Comparison of ENCODE assay signal across 18 cellular contexts in the genomic region with DNA sequence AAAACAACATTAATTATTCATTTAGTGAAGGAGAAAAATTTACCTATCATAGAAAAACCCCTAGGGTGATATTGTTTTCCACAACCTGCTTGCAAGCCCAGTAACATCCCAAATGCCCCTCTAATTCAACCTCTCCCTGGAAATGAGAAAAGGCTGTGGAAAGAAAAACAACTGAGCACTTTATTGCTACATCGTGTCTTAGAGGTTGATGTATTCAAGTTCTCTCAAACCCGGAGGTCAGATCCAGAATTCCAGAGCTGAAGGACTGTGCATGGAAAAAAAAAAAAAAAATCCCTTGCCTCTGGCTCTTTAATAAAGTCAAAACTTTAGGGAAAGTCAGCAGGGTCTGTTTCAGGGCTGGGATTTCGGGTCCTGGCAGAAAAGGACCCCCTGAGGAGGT.
DNase-seq lines count a peak whose midpoint lies in the region; ATAC-seq and TF ChIP-seq lines count a peak whose summit lies in the region.
"Had no signal": no experiment of that assay in that cellular context is flagged by ENCODE, and none has a peak within 500 bp of the region (broad histone marks: within the 10 kb centered on the region; RNA-seq: fewer than 3 reads in every experiment).

No MANE protein-coding gene starts in this region.

- no peaks in the 10 kb centered on the region for H4K20me1 ChIP-seq in neural progenitor cell (ENCODE audit: low read depth)

- H3K9me3 ChIP-seq in heart left ventricle: no peaks in the 10 kb centered on the region
- H3K9me3 ChIP-seq in right atrium auricular region: no peaks in the 10 kb centered on the region
- H3K9me3 ChIP-seq in neural progenitor cell (ENCODE audit: low read depth): no peaks in the 10 kb centered on the region
- H3K9me3 ChIP-seq: HAP-1 had no signal

- TF ChIP-seq POLR2A in heart left ventricle (IDR thresholded peaks at IDR 0.05): no peak

- no peak overlapping the region for H2AFZ ChIP-seq in neural progenitor cell (replicated peaks)
- H2AFZ ChIP-seq: GM23248 had no signal

- H3K27me3 ChIP-seq in heart left ventricle: no peaks in the 10 kb centered on the region
- H3K27me3 ChIP-seq in right atrium auricular region: no peaks in the 10 kb centered on the region
- H3K27me3 ChIP-seq in neural progenitor cell: no peaks in the 10 kb centered on the region

- H3K4me3 ChIP-seq in heart left ventricle: no peak overlapping the region
- no peak overlapping the region for H3K4me3 ChIP-seq in right atrium auricular region
- H3K4me3 ChIP-seq in neural progenitor cell: no peak overlapping the region
- H3K4me3 ChIP-seq: GM23248, HAP-1 had no signal

- TF ChIP-seq CTCF in heart left ventricle (IDR thresholded peaks at IDR 0.05) (no peak), right atrium auricular region (IDR thresholded peaks at IDR 0.05) (no peak), neural progenitor cell (IDR thresholded peaks at IDR 0.05) (no peak), type B pancreatic cell (conservative IDR thresholded peaks at IDR 0.05) (no peak)

- intact Hi-C loops in heart left ventricle (cut with DNase I): loop anchor here in 2 of 10 donors (10.0 kb wide), 1 partner anchor 360 kb away; no protein-coding TSS in a partner anchor
- intact Hi-C loops in Right ventricle myocardium inferior (cut with DNase I): no loop called here

- H3K4me2 ChIP-seq in neural progenitor cell: peak overlapping the region; percentile 11

- H3K4me1 ChIP-seq in heart left ventricle: peaks cover 0 to 56% (median 31%) of the 10 kb centered on the region in 12 donors
- peaks cover 0 to 25% of the 10 kb centered on the region in 2 donors for H3K4me1 ChIP-seq in right atrium auricular region
- peaks cover 10% of the 10 kb centered on the region for H3K4me1 ChIP-seq in neural progenitor cell
- H3K4me1 ChIP-seq: HAP-1 had no signal

- H3K4me1 Mint-ChIP-seq in neural progenitor cell (peaks cover 14% of the 10 kb centered on the region), type B pancreatic cell (ENCODE audit: unreplicated experiment) (peaks cover 20% of the 10 kb centered on the region)
- H3K4me1 Mint-ChIP-seq: B cell had no signal

- H3K4me3 Mint-ChIP-seq in neural progenitor cell (no peak overlapping the region), type B pancreatic cell (no peak overlapping the region)
- H3K4me3 Mint-ChIP-seq: B cell had no signal

- H3K9ac ChIP-seq in neural progenitor cell: no peak overlapping the region
- H3K9ac ChIP-seq: GM23248 had no signal

- DNase-seq in heart left ventricle (no peak), Right ventricle myocardium inferior (ENCODE audit: missing footprints) (no peak), right atrium auricular region (ENCODE audit: low spot score) (no peak), neural progenitor cell (ENCODE audit: low spot score) (no peak), type B pancreatic cell (ENCODE audit: extremely low spot score, unreplicated experiment) (no peak), NCI-H82 (lab: John Stamatoyannopoulos, UW) (no peak), NCI-H1105 treated with DMSO at 0.1 percent for 48 hours (lab: John Stamatoyannopoulos, UW) (no peak)
- DNase-seq: DMS153, GDM1, GM23248, NCI-H1105, NCI-H1694, NCI-H2081 treated with DMSO at 0.1 percent for 48 hours, NCI-H748 treated with DMSO at 0.1 percent for 48 hours, SHP77 had no signal

- H3F3A ChIP-seq in neural progenitor cell (ENCODE audit: low read depth): no peaks in the 10 kb centered on the region

- H3K9me3 Mint-ChIP-seq in neural progenitor cell (no peaks in the 10 kb centered on the region), type B pancreatic cell (peaks cover 3% of the 10 kb centered on the region)

- WGBS in heart left ventricle, 4 donors: 45 to 67% (median 57%) methylated on average over 3 of the region's 3 CpGs

- H3K27ac ChIP-seq in heart left ventricle (peak overlapping the region in 11 of 12 donors; percentile 39 to 74 (median 54)), right atrium auricular region (peak overlapping the region; percentile 20 to 37), neural progenitor cell (no peak overlapping the region)
- H3K27ac ChIP-seq: GM23248 had no signal

- H3K36me3 Mint-ChIP-seq in neural progenitor cell (no peaks in the 10 kb centered on the region), type B pancreatic cell (no peaks in the 10 kb centered on the region)

- ATAC-seq in heart left ventricle (no peak), Right ventricle myocardium inferior (no peak), HG02885 (IDR thresholded peaks at IDR 0.05; ENCODE audit: poor library complexity, unreplicated experiment) (no peak)

- H3K79me2 ChIP-seq in neural progenitor cell (ENCODE audit: low read depth): no peaks in the 10 kb centered on the region

- H3K36me3 ChIP-seq in heart left ventricle (no peaks in the 10 kb centered on the region), right atrium auricular region (no peaks in the 10 kb centered on the region), neural progenitor cell (no peaks in the 10 kb centered on the region)
- H3K36me3 ChIP-seq: HAP-1 had no signal

- peaks cover 2% of the 10 kb centered on the region for H3K27me3 Mint-ChIP-seq in neural progenitor cell (ENCODE audit: insufficient read depth, low read depth)
- H3K27me3 Mint-ChIP-seq in type B pancreatic cell: no peaks in the 10 kb centered on the region
- H3K27me3 Mint-ChIP-seq: B cell had no signal

- H3K27ac Mint-ChIP-seq in neural progenitor cell: no peak overlapping the region
- peak overlapping the region; percentile 69 for H3K27ac Mint-ChIP-seq in type B pancreatic cell
- H3K27ac Mint-ChIP-seq: B cell had no signal
